ENCODE assay signal across 33 cellular contexts in genomic region chr5:1853531-1853930, GRCh38. TPM values are rescaled to one million over a fixed set of nuclear protein-coding genes. Genes with fewer than 3 reads are reported as not detected.
"Had no signal": no experiment of that assay in that cellular context is flagged by ENCODE, and none has a peak within 500 bp of the region (broad histone marks: within the 10 kb centered on the region; RNA-seq: fewer than 3 reads in every experiment).

No MANE protein-coding gene starts in this region.

- H3K27me3 ChIP-seq: body of pancreas, Peyer's patch, SJCRH30 had no signal

- H3K9me3 ChIP-seq: adrenal gland, body of pancreas, breast epithelium, Peyer's patch, SJCRH30 had no signal

- ATAC-seq: activated CD4-positive, alpha-beta T cell treated with anti-CD3 and anti-CD28 coated beads for 36 hours; activated naive CD4-positive, alpha-beta T cell treated with anti-CD3 and anti-CD28 coated beads, Interleukin-2, amount 50 U/mL, for 72 hours; activated T-cell treated with anti-CD3 and anti-CD28 coated beads, Interleukin-2, amount 50 U/mL, for 4 hours; body of pancreas; K562; PC-3 had no signal

- H3K4me1 ChIP-seq: adrenal gland, body of pancreas, breast epithelium, Peyer's patch, SJCRH30 had no signal

- DNase-seq: activated CD4-positive, alpha-beta T cell treated with anti-CD3 and anti-CD28 coated beads for 36 hours; activated CD4-positive, alpha-beta T cell treated with anti-CD3 and anti-CD28 coated beads, Interleukin-2, amount 10 ng/mL, durations not matched to agents 7 days and 5 days; activated CD4-positive, alpha-beta T cell treated with anti-CD3 and anti-CD28 coated beads, Interleukin-2, amount 50 U/mL, for 48 hours; activated CD8-positive, alpha-beta memory T cell treated with anti-CD3 and anti-CD28 coated beads, Interleukin-2, amount 50 U/mL, for 4 hours; activated gamma-delta T cell treated with Interleukin-2 at 50 U/mL for 16 hours; activated naive CD4-positive, alpha-beta T cell treated with anti-CD3 and anti-CD28 coated beads for 36 hours; activated T-cell treated with anti-CD3 and anti-CD28 coated beads for 4 hours; activated T-cell treated with anti-CD3 and anti-CD28 coated beads, Interleukin-2, amount 50 U/mL, for 4 hours; adrenal gland; body of pancreas; central memory CD4-positive, alpha-beta T cell; NCI-H1105; NCI-H1417 treated with DMSO at 0.1 percent for 48 hours; NCI-H187 treated with DMSO at 0.1 percent for 48 hours; NCI-H2081; NCI-H226; NCI-H446 treated with DMSO at 0.1 percent for 48 hours; NCI-H524; NCI-H69; NK-92 treated with Interleukin-12 subunit alpha and Interleukin-12 subunit beta, amount 100 ng/mL, for 24 hours; PC-3; Peyer's patch; SHP77; SJCRH30 had no signal

- FAIRE-seq: astrocyte, K562, TTC549 had no signal

- H3K36me3 ChIP-seq: adrenal gland, breast epithelium, Peyer's patch, SJCRH30 had no signal

- H3K27ac ChIP-seq: adrenal gland, body of pancreas, breast epithelium, Peyer's patch, RWPE1, SJCRH30, SK-N-MC had no signal

- H3K4me3 ChIP-seq: adrenal gland, body of pancreas, breast epithelium, K562, Peyer's patch, SJCRH30, SK-N-MC had no signal

RNA-seq across cellular contexts. Expression of gene IRX4, which starts 29.2 kb away (rescaled TPM):
- total RNA-seq: activated CD4-positive, alpha-beta T cell treated with anti-CD3 and anti-CD28 coated beads for 36 hours; activated CD4-positive, alpha-beta T cell treated with anti-CD3 and anti-CD28 coated beads, Interleukin-2, amount 10 ng/mL, durations not matched to agents 7 days and 5 days; activated naive CD4-positive, alpha-beta T cell treated with anti-CD3 and anti-CD28 coated beads for 36 hours; activated naive CD4-positive, alpha-beta T cell treated with anti-CD3 and anti-CD28 coated beads, Interleukin-2, amount 50 U/mL, for 72 hours; activated T-cell treated with anti-CD3 and anti-CD28 coated beads, Interleukin-2, amount 50 U/mL, for 4 hours; activated T-helper 1 cell treated with anti-CD3 and anti-CD28 coated beads, Interleukin-12 subunit alpha, Interleukin-12 subunit beta, Interleukin-2, Interleukin-4 antibody, amounts not matched to agents 30 ng/mL and 10 ng/mL and 1 ng/mL, durations not matched to agents 14 hours and 24 hours and 36 hours; adrenal gland; body of pancreas; K562; M059J; PC-3; Peyer's patch; SJCRH30 had no signal
- polyA plus RNA-seq: K562 had no signal
